8 cellular contexts compared by ENCODE assay signal in the genomic region with DNA sequence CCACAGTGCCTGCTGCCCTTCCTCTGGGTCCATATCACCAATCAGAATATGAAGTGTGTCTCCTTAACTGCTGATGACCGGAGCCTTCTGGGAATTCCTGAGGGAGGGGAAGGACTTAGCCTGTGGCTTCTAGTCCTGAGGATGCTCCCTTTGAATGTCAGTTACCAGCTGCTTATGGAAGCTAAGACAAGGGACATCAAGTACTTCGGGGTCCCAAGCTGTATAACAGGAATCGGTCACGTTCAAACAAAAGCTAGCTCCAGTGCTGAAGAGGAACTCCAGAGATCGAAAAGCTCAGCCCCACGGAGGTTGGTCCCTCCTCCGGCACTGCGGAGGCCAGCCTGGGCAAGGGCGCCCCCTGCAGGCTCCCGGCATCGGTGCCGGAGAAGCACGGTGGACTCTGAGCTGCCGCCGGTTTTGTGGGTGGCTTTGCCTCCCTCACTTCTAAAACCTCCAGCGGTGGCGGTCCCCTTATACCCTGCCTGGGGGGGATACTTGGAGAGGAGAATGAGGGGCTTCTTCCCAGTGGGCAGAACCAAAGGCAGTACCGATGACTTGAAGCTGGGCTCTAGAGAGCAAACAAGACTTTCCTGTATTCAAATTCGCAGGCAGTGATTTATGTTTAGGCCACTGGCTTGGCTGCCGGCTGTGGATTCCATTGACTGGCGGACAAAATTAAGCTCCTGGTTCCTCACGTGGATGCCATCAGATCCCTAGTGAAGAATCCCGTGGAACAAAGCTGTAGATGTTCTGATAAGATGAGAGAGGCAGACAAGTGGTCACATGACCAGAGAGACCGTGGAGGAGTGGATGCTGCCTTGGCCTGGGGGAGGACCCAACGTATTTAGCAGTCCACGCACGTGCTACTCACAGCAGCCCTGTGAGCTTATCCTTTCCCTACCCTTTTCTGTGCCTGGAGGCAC. TPM values are rescaled to one million over a fixed set of nuclear protein-coding genes. Genes with fewer than 3 reads are reported as not detected.
DNase-seq lines count a peak whose midpoint lies in the region; ATAC-seq and TF ChIP-seq lines count a peak whose summit lies in the region.

No MANE protein-coding gene starts in this region.

- DNase-seq in G401 (ENCODE audit: low spot score) (peak; percentile 87), HFFc6 (peak; percentile 73), NCI-H1436 (lab: John Stamatoyannopoulos, UW) (peak; percentile 75), T-helper 1 cell (peak; percentile 66 to 84 (median 77)), amniotic stem cell (lab: John Stamatoyannopoulos, UW) (peak; percentile 64), left ventricle myocardium superior (peak; percentile 89), progenitor cell of endocrine pancreas (ENCODE audit: low spot score, unreplicated experiment) (peak; percentile 76), upper lobe of right lung (peak; percentile 91)

- in situ Hi-C loops in G401 (cut with HindIII; ENCODE audit: low sequenced_read_pairs), result no loop called here

- H3K4me3 ChIP-seq in upper lobe of right lung, result peak overlapping the region; percentile 48

- no peaks in the 10 kb centered on the region for H3K36me3 ChIP-seq in upper lobe of right lung

- H3K36me3 Mint-ChIP-seq in HFFc6 (ENCODE audit: low read depth) (no peaks in the 10 kb centered on the region), progenitor cell of endocrine pancreas (ENCODE audit: insufficient read depth) (no peaks in the 10 kb centered on the region)

- intact Hi-C loops in left ventricle myocardium superior (cut with micrococcal nuclease) (no loop called here), upper lobe of right lung (cut with DNase I) (no loop called here)

- peak; percentile 100 for ATAC-seq in left ventricle myocardium superior
- ATAC-seq in upper lobe of right lung, result peak; percentile 100

- H3K27me3 Mint-ChIP-seq in HFFc6 (ENCODE audit: insufficient read depth) (no peaks in the 10 kb centered on the region; the same call in 1 of the 2 replicates), progenitor cell of endocrine pancreas (peaks cover 9% of the 10 kb centered on the region)

- H3K4me1 Mint-ChIP-seq in HFFc6 (ENCODE audit: low read depth) (peaks cover 38% of the 10 kb centered on the region), progenitor cell of endocrine pancreas (ENCODE audit: low read depth) (no peaks in the 10 kb centered on the region)

- peak; percentile 100 for TF ChIP-seq CTCF in HFFc6 (IDR thresholded peaks at IDR 0.05)
- peak; percentile 99 for TF ChIP-seq CTCF in progenitor cell of endocrine pancreas (IDR thresholded peaks at IDR 0.05; ENCODE audit: unreplicated experiment)
- TF ChIP-seq CTCF in upper lobe of right lung (IDR thresholded peaks at IDR 0.05), result peak; percentile 99

- H3K9me3 Mint-ChIP-seq in HFFc6, result no peaks in the 10 kb centered on the region
- H3K9me3 Mint-ChIP-seq in progenitor cell of endocrine pancreas (ENCODE audit: low read depth), result no peaks in the 10 kb centered on the region

- H3K4me3 Mint-ChIP-seq in HFFc6, result peak overlapping the region; percentile 90
- H3K4me3 Mint-ChIP-seq in progenitor cell of endocrine pancreas (ENCODE audit: low read depth), result peak overlapping the region; percentile 73

- H3K27me3 ChIP-seq in upper lobe of right lung, result no peaks in the 10 kb centered on the region

- peak overlapping the region; percentile 43 for H3K27ac ChIP-seq in upper lobe of right lung

- H3K27ac Mint-ChIP-seq in HFFc6 (peak overlapping the region; percentile 87), progenitor cell of endocrine pancreas (no peak overlapping the region)

- H3K9me3 ChIP-seq in upper lobe of right lung, result no peaks in the 10 kb centered on the region

- H3K4me1 ChIP-seq in upper lobe of right lung, result no peaks in the 10 kb centered on the region

RNA-seq across cellular contexts. Expression of a gene that starts 16.2 kb away (rescaled TPM):
- total RNA-seq in G401 (2014; rRNA removed; shearing (Covaris generic)), result 14.3 and 18.5 TPM in 2 replicates
- 10 to 100 TPM; 18.0 to 20.5 (median 19.9) TPM for total RNA-seq in HFFc6 (2021; fragmentation: NEBNext Ultra II Directional; extraction: Animal tissue kit (Norgen Biotek cat#: 25700))
- total RNA-seq in left ventricle myocardium superior (35.3 TPM), progenitor cell of endocrine pancreas (31.9 and 32.3 TPM in 2 replicates), upper lobe of right lung (36.6 TPM)

Comparison
In these comparisons a context has a peak if more than half of its experiments do, and no peak if none do; other contexts are left out.
1. Peak in every context shown above with its lines: DNase-seq, ATAC-seq, H3K4me3 ChIP-seq and H3K27ac ChIP-seq.